In genomic region chrX:275967-276587, GRCh38 we compare ENCODE assay signal across 8 cellular contexts. TPM values are rescaled to one million over a fixed set of nuclear protein-coding genes. Genes with fewer than 3 reads are reported as not detected.
DNase-seq lines count a peak whose midpoint lies in the region; ATAC-seq and TF ChIP-seq lines count a peak whose summit lies in the region.

No MANE protein-coding gene starts in this region.

- H3K4me1 Mint-ChIP-seq in CD4-positive, alpha-beta T cell (ENCODE audit: low read depth): peaks cover 12% of the 10 kb centered on the region
- H3K4me1 Mint-ChIP-seq in activated naive CD4-positive, alpha-beta T cell treated with anti-CD3 and anti-CD28 coated beads, Interleukin-2, amount 10 ng/mL, durations not matched to agents 7 days and 5 days: peaks cover 27% of the 10 kb centered on the region

- TF ChIP-seq CTCF in CD4-positive, alpha-beta T cell (IDR thresholded peaks at IDR 0.05): no peak
- TF ChIP-seq CTCF in prostate gland (IDR thresholded peaks at IDR 0.05): peak in 2 of 4 experiments; percentile 46 to 47

- ATAC-seq in CD4-positive, alpha-beta T cell (ENCODE audit: poor library complexity): peak; percentile 59
- ATAC-seq in GM21619 (IDR thresholded peaks at IDR 0.05; ENCODE audit: unreplicated experiment) (peak; percentile 89), GM18870 (IDR thresholded peaks at IDR 0.05; ENCODE audit: unreplicated experiment) (no peak)

- H3K9me3 ChIP-seq in CD4-positive, alpha-beta T cell (ENCODE audit: control insufficient read depth, low read length): no peaks in the 10 kb centered on the region
- H3K9me3 ChIP-seq in prostate gland: no peaks in the 10 kb centered on the region

- H3K27ac Mint-ChIP-seq in CD4-positive, alpha-beta T cell: no peak overlapping the region
- no peak overlapping the region for H3K27ac Mint-ChIP-seq in activated naive CD4-positive, alpha-beta T cell treated with anti-CD3 and anti-CD28 coated beads, Interleukin-2, amount 10 ng/mL, durations not matched to agents 7 days and 5 days

- peak overlapping the region; percentile 51 for H3K4me3 ChIP-seq in prostate gland

- peak overlapping the region; percentile 83 for H3K4me3 Mint-ChIP-seq in CD4-positive, alpha-beta T cell
- peak overlapping the region; percentile 74 for H3K4me3 Mint-ChIP-seq in activated naive CD4-positive, alpha-beta T cell treated with anti-CD3 and anti-CD28 coated beads, Interleukin-2, amount 10 ng/mL, durations not matched to agents 7 days and 5 days

- peak in 6 of 10 experiments; percentile 21 to 56 (median 32) for DNase-seq in CD4-positive, alpha-beta T cell
- peak; percentile 22 for DNase-seq in LHCN-M2 (ENCODE audit: low read depth)
- DNase-seq in activated naive CD4-positive, alpha-beta T cell treated with anti-CD3 and anti-CD28 coated beads, Interleukin-2, amount 10 ng/mL, durations not matched to agents 7 days and 5 days: peak; percentile 70
- peak; percentile 92 for DNase-seq in cardiac septum (ENCODE audit: low spot score)
- peak; percentile 87 for DNase-seq in prostate gland (ENCODE audit: low spot score)
- DNase-seq in midbrain (lab: John Stamatoyannopoulos, UW): no peak

- no peaks in the 10 kb centered on the region for H3K27me3 Mint-ChIP-seq in CD4-positive, alpha-beta T cell
- H3K27me3 Mint-ChIP-seq in activated naive CD4-positive, alpha-beta T cell treated with anti-CD3 and anti-CD28 coated beads, Interleukin-2, amount 10 ng/mL, durations not matched to agents 7 days and 5 days: peaks cover 24% of the 10 kb centered on the region

- H3K4me1 ChIP-seq in prostate gland (replicated peaks): no peaks in the 10 kb centered on the region

- H3K27ac ChIP-seq in CD4-positive, alpha-beta T cell (ENCODE audit: low read depth, low read length): no peak overlapping the region
- peak overlapping the region; percentile 50 to 63 for H3K27ac ChIP-seq in prostate gland

- no peaks in the 10 kb centered on the region for H3K9me3 Mint-ChIP-seq in CD4-positive, alpha-beta T cell
- no peaks in the 10 kb centered on the region for H3K9me3 Mint-ChIP-seq in activated naive CD4-positive, alpha-beta T cell treated with anti-CD3 and anti-CD28 coated beads, Interleukin-2, amount 10 ng/mL, durations not matched to agents 7 days and 5 days

- under 1% methylated on average over 27 of the region's 36 CpGs for WGBS in prostate gland

- CTCF ChIA-PET in CD4-positive, alpha-beta T cell (lab: Charles Lee): no interaction called here
- CTCF ChIA-PET in activated naive CD4-positive, alpha-beta T cell treated with anti-CD3 and anti-CD28 coated beads, Interleukin-2, amount 10 ng/mL, durations not matched to agents 7 days and 5 days (lab: Charles Lee): no interaction called here

- no peaks in the 10 kb centered on the region for H3K27me3 ChIP-seq in CD4-positive, alpha-beta T cell (ENCODE audit: control insufficient read depth, insufficient read depth, low read length)
- H3K27me3 ChIP-seq in prostate gland (replicated peaks; ENCODE audit: insufficient read depth): no peaks in the 10 kb centered on the region

- H3K36me3 Mint-ChIP-seq in CD4-positive, alpha-beta T cell (ENCODE audit: low read depth): no peaks in the 10 kb centered on the region
- peaks cover 4% of the 10 kb centered on the region for H3K36me3 Mint-ChIP-seq in activated naive CD4-positive, alpha-beta T cell treated with anti-CD3 and anti-CD28 coated beads, Interleukin-2, amount 10 ng/mL, durations not matched to agents 7 days and 5 days

- H3K36me3 ChIP-seq in prostate gland: no peaks in the 10 kb centered on the region

- peak; percentile 49 for TF ChIP-seq POLR2A in prostate gland (IDR thresholded peaks at IDR 0.05)

- POLR2A ChIA-PET in CD4-positive, alpha-beta T cell (lab: Charles Lee): no interaction called here

- intact Hi-C loops in CD4-positive, alpha-beta T cell (cut with DNase I, micrococcal nuclease): no loop called here
- intact Hi-C loops in cardiac septum (cut with DNase I): no loop called here
- intact Hi-C loops in prostate gland (cut with DNase I): no loop called here

RNA-seq across cellular contexts. Expression of gene PLCXD1, which starts 5.1 kb away (rescaled TPM):
- total RNA-seq in CD4-positive, alpha-beta T cell: 10 to 100 TPM; 33.0 to 35.8 TPM
- 14.0 and 14.3 TPM in 2 replicates for total RNA-seq in LHCN-M2 (2014; rRNA removed)
- 9.0 TPM for polyA plus RNA-seq in LHCN-M2 (2012)
- 3.4 TPM for total RNA-seq in cardiac septum
- 10 to 100 TPM; 12.9 to 20.8 TPM for total RNA-seq in prostate gland

RNA-seq across cellular contexts. Expression of gene GTPBP6, which starts 42.5 kb away (rescaled TPM):
- 10 to 100 TPM; 53.5 to 53.9 TPM for total RNA-seq in CD4-positive, alpha-beta T cell
- 59.2 and 65.1 TPM in 2 replicates for total RNA-seq in LHCN-M2 (2014; rRNA removed)
- 51.6 TPM for polyA plus RNA-seq in LHCN-M2 (2012)
- 35.3 TPM for total RNA-seq in cardiac septum
- total RNA-seq in prostate gland: 10 to 100 TPM; 43.9 to 69.6 TPM
